Comparison of ENCODE assay signal across 8 cellular contexts in genomic region chr13:94656766-94657165, GRCh38. TPM values are rescaled to one million over a fixed set of nuclear protein-coding genes. Genes with fewer than 3 reads are reported as not detected.
DNase-seq lines count a peak whose midpoint lies in the region; ATAC-seq and TF ChIP-seq lines count a peak whose summit lies in the region.

No MANE protein-coding gene starts in this region.

- DNase-seq in MCF 10A (ENCODE audit: unreplicated experiment) (peak; percentile 73), breast epithelium (ENCODE audit: low spot score in 2 of 2) (no peak), amniotic stem cell (lab: John Stamatoyannopoulos, UW) (peak; percentile 33), stromal cell of bone marrow (ENCODE audit: low read depth) (peak; percentile 37), COLO668 (lab: John Stamatoyannopoulos, UW; ENCODE audit: unreplicated experiment) (no peak), right cardiac atrium (no peak), GM19238 (ENCODE audit: insufficient read length, low spot score) (no peak)

- no TSS peak for BruUV-seq in MCF 10A (replicated peaks; lab: Mats Ljungman, UMichigan)

- CTCF ChIA-PET in MCF 10A (lab: Yijun Ruan, JAX), result interaction anchor here (0.6 to 1.5 kb wide), 9 partner anchors 12 to 727 kb away, joined by 3 to 5 read pairs (median 3); no protein-coding TSS in a partner anchor

- ATAC-seq in HG03103 (IDR thresholded peaks at IDR 0.05; ENCODE audit: low read depth, unreplicated experiment), result peak; percentile 85
- ATAC-seq in right cardiac atrium, result no peak

- intact Hi-C loops in MCF 10A (cut with micrococcal nuclease) (no loop called here), breast epithelium (cut with DNase I; ENCODE audit: low total_unique reads) (no loop called here), right cardiac atrium (cut with DNase I) (no loop called here)

- POLR2A ChIA-PET in MCF 10A (lab: Yijun Ruan, JAX), result interaction anchor here (0.6 kb wide), 1 partner anchor 8 kb away, joined by 3 read pairs; no protein-coding TSS in a partner anchor

- H3K4me1 ChIP-seq in breast epithelium (no peaks in the 10 kb centered on the region), right cardiac atrium (ENCODE audit: control insufficient read depth, insufficient read depth, low read length) (no peaks in the 10 kb centered on the region)

- H3K27me3 ChIP-seq in breast epithelium, result no peaks in the 10 kb centered on the region
- H3K27me3 ChIP-seq in right cardiac atrium (ENCODE audit: control insufficient read depth, insufficient read depth), result no peaks in the 10 kb centered on the region

- H3K27ac Mint-ChIP-seq in MCF 10A (ENCODE audit: low read depth, unreplicated experiment), result peak overlapping the region; percentile 21

- H3K36me3 Mint-ChIP-seq in MCF 10A (ENCODE audit: insufficient read depth, unreplicated experiment), result no peaks in the 10 kb centered on the region

- 98% methylated on average over 1 of the region's 1 CpG for WGBS in right cardiac atrium

- H3K27ac ChIP-seq in breast epithelium (no peak overlapping the region), right cardiac atrium (ENCODE audit: low read length) (no peak overlapping the region)

- TF ChIP-seq CTCF in MCF 10A (IDR thresholded peaks at IDR 0.05; ENCODE audit: unreplicated experiment) (no peak), breast epithelium (IDR thresholded peaks at IDR 0.05) (no peak)

- H3K4me3 ChIP-seq in breast epithelium, result no peak overlapping the region
- H3K4me3 ChIP-seq in right cardiac atrium (ENCODE audit: low read length), result no peak overlapping the region

- H3K36me3 ChIP-seq in breast epithelium, result no peaks in the 10 kb centered on the region

- peaks cover 15% of the 10 kb centered on the region for H3K4me1 Mint-ChIP-seq in MCF 10A (ENCODE audit: insufficient read depth, unreplicated experiment)

- TF ChIP-seq POLR2A in breast epithelium (IDR thresholded peaks at IDR 0.05), result no peak

- no peak overlapping the region for H3K4me3 Mint-ChIP-seq in MCF 10A (ENCODE audit: unreplicated experiment)

- H3K9me3 ChIP-seq in breast epithelium, result peaks cover 0 to 12% of the 10 kb centered on the region in 2 donors
- H3K9me3 ChIP-seq in right cardiac atrium (ENCODE audit: control insufficient read depth, low read length), result no peaks in the 10 kb centered on the region

- no peaks in the 10 kb centered on the region for H3K27me3 Mint-ChIP-seq in MCF 10A (ENCODE audit: insufficient read depth, unreplicated experiment)

- no peaks in the 10 kb centered on the region for H3K9me3 Mint-ChIP-seq in MCF 10A (ENCODE audit: unreplicated experiment)

RNA-seq across cellular contexts. Expression of gene GPR180, which starts 55.1 kb away (rescaled TPM):
- total RNA-seq in MCF 10A (2022) (4.8 and 4.9 TPM in 2 replicates), breast epithelium (1 to 10 TPM; 6.2 to 8.9 (median 7.9) TPM), right cardiac atrium (1 to 10 TPM; 3.4 to 4.8 (median 4.1) TPM)
- polyA plus RNA-seq in right cardiac atrium, result 1.6 TPM

RNA-seq across cellular contexts. Expression of gene SOX21, which starts 55.6 kb away (rescaled TPM):
- total RNA-seq in MCF 10A (2022) (not detected in 2 replicates), breast epithelium (not detected), right cardiac atrium (not detected)
- not detected for polyA plus RNA-seq in right cardiac atrium

Comparison
In these comparisons a context has a peak if more than half of its experiments do, and no peak if none do; other contexts are left out.
1. DNase-seq: peak in MCF 10A (single experiment), amniotic stem cell (single experiment) and stromal cell of bone marrow (single experiment); none in breast epithelium (0 of 2), COLO668 (single experiment), right cardiac atrium (0 of 3) and GM19238 (single experiment).